1 cellular context compared by ENCODE assay signal in the genomic region with DNA sequence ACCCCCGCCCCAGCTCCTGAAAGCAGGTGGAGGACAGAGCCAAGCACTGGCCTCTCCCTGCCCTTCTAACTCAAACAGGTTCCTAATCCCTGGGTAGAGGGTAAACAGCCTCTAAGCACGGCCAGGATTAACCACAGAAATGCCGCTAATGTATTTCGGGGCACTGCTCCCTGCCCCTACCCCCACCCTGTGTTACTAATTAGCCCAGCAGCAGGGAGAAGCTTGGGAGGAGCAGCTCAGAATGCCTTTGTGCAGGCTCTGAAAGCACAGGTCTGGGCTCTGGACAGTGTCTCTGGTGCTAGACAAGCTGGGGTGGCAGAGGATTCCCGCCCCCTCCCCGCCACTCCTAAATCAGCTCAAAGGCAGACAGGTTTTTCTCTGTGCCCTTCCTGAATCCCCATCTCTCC.
TF ChIP-seq lines count a peak whose summit lies in the region.

No MANE protein-coding gene starts in this region.

TF ChIP-seq in SK-N-SH treated with all-trans-retinoic acid at 6 μM for 48 hours, 23 proteins besides CTCF, POLR2A, EP300 and RAD21 (continued from another document):
- TF ChIP-seq, protein P1, sequence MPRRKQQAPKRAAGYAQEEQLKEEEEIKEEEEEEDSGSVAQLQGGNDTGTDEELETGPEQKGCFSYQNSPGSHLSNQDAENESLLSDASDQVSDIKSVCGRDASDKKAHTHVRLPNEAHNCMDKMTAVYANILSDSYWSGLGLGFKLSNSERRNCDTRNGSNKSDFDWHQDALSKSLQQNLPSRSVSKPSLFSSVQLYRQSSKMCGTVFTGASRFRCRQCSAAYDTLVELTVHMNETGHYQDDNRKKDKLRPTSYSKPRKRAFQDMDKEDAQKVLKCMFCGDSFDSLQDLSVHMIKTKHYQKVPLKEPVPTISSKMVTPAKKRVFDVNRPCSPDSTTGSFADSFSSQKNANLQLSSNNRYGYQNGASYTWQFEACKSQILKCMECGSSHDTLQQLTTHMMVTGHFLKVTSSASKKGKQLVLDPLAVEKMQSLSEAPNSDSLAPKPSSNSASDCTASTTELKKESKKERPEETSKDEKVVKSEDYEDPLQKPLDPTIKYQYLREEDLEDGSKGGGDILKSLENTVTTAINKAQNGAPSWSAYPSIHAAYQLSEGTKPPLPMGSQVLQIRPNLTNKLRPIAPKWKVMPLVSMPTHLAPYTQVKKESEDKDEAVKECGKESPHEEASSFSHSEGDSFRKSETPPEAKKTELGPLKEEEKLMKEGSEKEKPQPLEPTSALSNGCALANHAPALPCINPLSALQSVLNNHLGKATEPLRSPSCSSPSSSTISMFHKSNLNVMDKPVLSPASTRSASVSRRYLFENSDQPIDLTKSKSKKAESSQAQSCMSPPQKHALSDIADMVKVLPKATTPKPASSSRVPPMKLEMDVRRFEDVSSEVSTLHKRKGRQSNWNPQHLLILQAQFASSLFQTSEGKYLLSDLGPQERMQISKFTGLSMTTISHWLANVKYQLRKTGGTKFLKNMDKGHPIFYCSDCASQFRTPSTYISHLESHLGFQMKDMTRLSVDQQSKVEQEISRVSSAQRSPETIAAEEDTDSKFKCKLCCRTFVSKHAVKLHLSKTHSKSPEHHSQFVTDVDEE (CRISPR knock-in tag; IDR thresholded peaks at IDR 0.05) = no peak
- TF ChIP-seq ISL1 (CRISPR knock-in tag; IDR thresholded peaks at IDR 0.05) = no peak
- no peak for TF ChIP-seq TOX (CRISPR knock-in tag; IDR thresholded peaks at IDR 0.05; ENCODE audit: borderline replicate concordance)
- TF ChIP-seq ZFP30 (CRISPR knock-in tag; IDR thresholded peaks at IDR 0.05) = no peak
- no peak for TF ChIP-seq OSR1 (CRISPR knock-in tag; IDR thresholded peaks at IDR 0.05)
- no peak for TF ChIP-seq BACH2 (CRISPR knock-in tag; IDR thresholded peaks at IDR 0.05; ENCODE audit: borderline replicate concordance)
- TF ChIP-seq, protein P2, sequence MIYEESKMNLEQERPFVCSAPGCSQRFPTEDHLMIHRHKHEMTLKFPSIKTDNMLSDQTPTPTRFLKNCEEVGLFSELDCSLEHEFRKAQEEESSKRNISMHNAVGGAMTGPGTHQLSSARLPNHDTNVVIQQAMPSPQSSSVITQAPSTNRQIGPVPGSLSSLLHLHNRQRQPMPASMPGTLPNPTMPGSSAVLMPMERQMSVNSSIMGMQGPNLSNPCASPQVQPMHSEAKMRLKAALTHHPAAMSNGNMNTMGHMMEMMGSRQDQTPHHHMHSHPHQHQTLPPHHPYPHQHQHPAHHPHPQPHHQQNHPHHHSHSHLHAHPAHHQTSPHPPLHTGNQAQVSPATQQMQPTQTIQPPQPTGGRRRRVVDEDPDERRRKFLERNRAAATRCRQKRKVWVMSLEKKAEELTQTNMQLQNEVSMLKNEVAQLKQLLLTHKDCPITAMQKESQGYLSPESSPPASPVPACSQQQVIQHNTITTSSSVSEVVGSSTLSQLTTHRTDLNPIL (CRISPR knock-in tag; IDR thresholded peaks at IDR 0.05; ENCODE audit: low read depth) = no peak
- no peak for TF ChIP-seq ZNF565 (CRISPR knock-in tag; conservative IDR thresholded peaks at IDR 0.05; ENCODE audit: low read depth)
- TF ChIP-seq ZFP3 (CRISPR knock-in tag; IDR thresholded peaks at IDR 0.05) = no peak
- no peak; the same call in 1 of the 2 replicates for TF ChIP-seq TCF4 (CRISPR knock-in tag; IDR thresholded peaks at IDR 0.05; ENCODE audit: borderline replicate concordance)
- TF ChIP-seq ESRRG (CRISPR knock-in tag; IDR thresholded peaks at IDR 0.05) = no peak
- no peak for TF ChIP-seq PPARA (CRISPR knock-in tag; IDR thresholded peaks at IDR 0.05; ENCODE audit: borderline replicate concordance)
- TF ChIP-seq, protein P3, sequence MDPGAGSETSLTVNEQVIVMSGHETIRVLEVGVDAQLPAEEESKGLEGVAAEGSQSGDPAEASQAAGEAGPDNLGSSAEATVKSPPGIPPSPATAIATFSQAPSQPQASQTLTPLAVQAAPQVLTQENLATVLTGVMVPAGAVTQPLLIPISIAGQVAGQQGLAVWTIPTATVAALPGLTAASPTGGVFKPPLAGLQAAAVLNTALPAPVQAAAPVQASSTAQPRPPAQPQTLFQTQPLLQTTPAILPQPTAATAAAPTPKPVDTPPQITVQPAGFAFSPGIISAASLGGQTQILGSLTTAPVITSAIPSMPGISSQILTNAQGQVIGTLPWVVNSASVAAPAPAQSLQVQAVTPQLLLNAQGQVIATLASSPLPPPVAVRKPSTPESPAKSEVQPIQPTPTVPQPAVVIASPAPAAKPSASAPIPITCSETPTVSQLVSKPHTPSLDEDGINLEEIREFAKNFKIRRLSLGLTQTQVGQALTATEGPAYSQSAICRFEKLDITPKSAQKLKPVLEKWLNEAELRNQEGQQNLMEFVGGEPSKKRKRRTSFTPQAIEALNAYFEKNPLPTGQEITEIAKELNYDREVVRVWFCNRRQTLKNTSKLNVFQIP (CRISPR knock-in tag; IDR thresholded peaks at IDR 0.05; ENCODE audit: borderline replicate concordance, low read depth) = no peak
